Comparison of ENCODE assay signal across 1 cellular context in the genomic region with DNA sequence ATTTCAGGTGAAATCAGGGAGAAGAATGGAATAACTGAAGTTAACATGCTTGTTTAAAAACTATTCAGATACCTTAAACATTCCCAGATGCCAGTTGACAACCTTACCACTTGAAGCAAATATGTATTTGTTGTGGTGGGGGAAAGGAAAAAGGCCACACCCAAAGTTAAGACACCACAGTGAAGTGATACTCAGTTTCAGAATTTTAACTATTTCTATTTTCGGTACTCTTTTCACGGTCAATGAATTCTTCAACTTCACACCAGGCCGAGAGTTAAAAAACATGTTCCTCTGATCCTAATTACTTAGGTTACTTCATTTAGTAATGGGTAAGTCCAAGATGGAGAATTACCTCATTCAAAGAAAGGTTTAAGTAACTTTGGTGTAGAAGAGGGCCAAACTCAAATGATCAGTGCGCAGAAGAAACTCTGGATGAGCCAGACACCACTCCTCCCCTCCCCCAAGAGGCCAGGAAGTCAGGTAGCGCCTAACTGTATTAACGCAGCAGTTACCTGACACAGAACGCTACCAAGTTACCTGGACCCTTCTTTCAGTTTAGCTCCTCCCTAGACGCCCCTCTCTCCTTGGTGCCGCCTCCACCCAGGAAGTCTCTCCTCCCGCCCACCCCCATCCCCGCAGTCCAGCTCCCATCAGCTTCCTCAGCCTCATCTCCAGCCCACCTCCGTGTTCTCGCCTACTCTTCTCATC.
TF ChIP-seq lines count a peak whose summit lies in the region.

No MANE protein-coding gene starts in this region.

TF ChIP-seq in A549, 52 proteins besides CTCF, POLR2A, EP300 and RAD21 (continued from another document):
- TF ChIP-seq, protein P1, sequence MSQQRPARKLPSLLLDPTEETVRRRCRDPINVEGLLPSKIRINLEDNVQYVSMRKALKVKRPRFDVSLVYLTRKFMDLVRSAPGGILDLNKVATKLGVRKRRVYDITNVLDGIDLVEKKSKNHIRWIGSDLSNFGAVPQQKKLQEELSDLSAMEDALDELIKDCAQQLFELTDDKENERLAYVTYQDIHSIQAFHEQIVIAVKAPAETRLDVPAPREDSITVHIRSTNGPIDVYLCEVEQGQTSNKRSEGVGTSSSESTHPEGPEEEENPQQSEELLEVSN (IDR thresholded peaks at IDR 0.05; ENCODE audit: borderline replicate concordance, low read depth): no peak
- TF ChIP-seq EHF (CRISPR knock-in tag; IDR thresholded peaks at IDR 0.05): no peak
